Comparison of ENCODE assay signal across 23 cellular contexts in genomic region chr14:103881927-103882281, GRCh38. TPM values are rescaled to one million over a fixed set of nuclear protein-coding genes. Genes with fewer than 3 reads are reported as not detected.
DNase-seq lines count a peak whose midpoint lies in the region; ATAC-seq, FAIRE-seq and TF ChIP-seq lines count a peak whose summit lies in the region.
"Had no signal": no experiment of that assay in that cellular context is flagged by ENCODE, and none has a peak within 500 bp of the region (broad histone marks: within the 10 kb centered on the region; RNA-seq: fewer than 3 reads in every experiment).

No MANE protein-coding gene starts in this region.

- H3K27me3 Mint-ChIP-seq in activated naive CD4-positive, alpha-beta T cell treated with anti-CD3 and anti-CD28 coated beads for 36 hours (ENCODE audit: low read depth) = no peaks in the 10 kb centered on the region
- H3K27me3 Mint-ChIP-seq: activated CD4-positive, alpha-beta T cell treated with anti-CD3 and anti-CD28 coated beads, Interleukin-2, amount 10 ng/mL, durations not matched to agents 7 days and 5 days; CD4-positive, CD25-positive, alpha-beta regulatory T cell had no signal

- no peak overlapping the region for H2AK5ac ChIP-seq in mesendoderm (ENCODE audit: low read length)

- peak overlapping the region; percentile 96 for H3K27ac ChIP-seq in SJCRH30
- H3K27ac ChIP-seq in endothelial cell of umbilical vein (ENCODE audit: insufficient read depth, low read depth, low read length) = no peak overlapping the region
- peak overlapping the region; percentile 38 for H3K27ac ChIP-seq in muscle layer of colon (ENCODE audit: low read depth, low read length)
- peak overlapping the region; percentile 58 for H3K27ac ChIP-seq in stomach smooth muscle (ENCODE audit: low read length)
- no peak overlapping the region for H3K27ac ChIP-seq in mesendoderm (ENCODE audit: low read depth, low read length)
- H3K27ac ChIP-seq: ascending aorta, psoas muscle had no signal

- no peaks in the 10 kb centered on the region for H3K9me1 ChIP-seq in endothelial cell of umbilical vein (replicated peaks; ENCODE audit: control insufficient read depth, extremely low read depth, insufficient read depth, low read length)

- POLR2A ChIA-PET in endothelial cell of umbilical vein (lab: Charles Lee) = no interaction called here

- H3K27ac Mint-ChIP-seq in activated naive CD4-positive, alpha-beta T cell treated with anti-CD3 and anti-CD28 coated beads for 36 hours = no peak overlapping the region
- H3K27ac Mint-ChIP-seq: activated CD4-positive, alpha-beta T cell treated with anti-CD3 and anti-CD28 coated beads, Interleukin-2, amount 10 ng/mL, durations not matched to agents 7 days and 5 days; CD4-positive, CD25-positive, alpha-beta regulatory T cell; IgD-negative memory B cell; stimulated activated memory B cell treated with anti-CD40 and anti-IgM and Interleukin-4, amounts not matched to agents 10 μg/mL and 1 μg/mL and 100 μg/mL, for 72 hours had no signal

- TF ChIP-seq CTCF in endothelial cell of umbilical vein (IDR thresholded peaks at IDR 0.05; ENCODE audit: extremely low read depth in 1 of 2, insufficient read depth in 1 of 2, low read depth in 1 of 2, low read length in 2 of 2) = no peak

- no peak for FAIRE-seq in endothelial cell of umbilical vein (lab: Jason Lieb, UNC)
- FAIRE-seq: GM12892 had no signal

- H3K36me3 ChIP-seq in SJCRH30 (no peaks in the 10 kb centered on the region), endothelial cell of umbilical vein (ENCODE audit: control insufficient read depth in 2 of 2, extremely low read depth in 1 of 2, insufficient read depth in 2 of 2, low read length in 2 of 2) (no peaks in the 10 kb centered on the region), muscle layer of colon (ENCODE audit: insufficient read depth, low read length) (no peaks in the 10 kb centered on the region), stomach smooth muscle (ENCODE audit: control insufficient read depth in 2 of 2, insufficient read depth in 2 of 2, low read length in 2 of 2) (no peaks in the 10 kb centered on the region), mesendoderm (ENCODE audit: control insufficient read depth, insufficient read depth, low read length) (no peaks in the 10 kb centered on the region)
- H3K36me3 ChIP-seq: ascending aorta had no signal

- no peak overlapping the region for H2BK5ac ChIP-seq in mesendoderm (ENCODE audit: low read length)

- peak overlapping the region; percentile 73 for H2AFZ ChIP-seq in endothelial cell of umbilical vein (ENCODE audit: low read depth, low read length)

- H3K4me2 ChIP-seq in endothelial cell of umbilical vein (ENCODE audit: insufficient read depth, low read length) (peak overlapping the region; percentile 2), mesendoderm (ENCODE audit: low read length) (no peak overlapping the region)

- no peak overlapping the region for H3K18ac ChIP-seq in mesendoderm (ENCODE audit: low read length)

- no peak overlapping the region for H3K4me3 Mint-ChIP-seq in activated naive CD4-positive, alpha-beta T cell treated with anti-CD3 and anti-CD28 coated beads for 36 hours
- H3K4me3 Mint-ChIP-seq: activated CD4-positive, alpha-beta T cell treated with anti-CD3 and anti-CD28 coated beads, Interleukin-2, amount 10 ng/mL, durations not matched to agents 7 days and 5 days; CD4-positive, CD25-positive, alpha-beta regulatory T cell; stimulated activated memory B cell treated with anti-CD40 and anti-IgM and Interleukin-4, amounts not matched to agents 10 μg/mL and 1 μg/mL and 100 μg/mL, for 72 hours had no signal

- no peak overlapping the region for H3K56ac ChIP-seq in mesendoderm (ENCODE audit: low read length)

- H3K4me3 ChIP-seq in SJCRH30 = peak overlapping the region; percentile 48
- H3K4me3 ChIP-seq in endothelial cell of umbilical vein (replicated peaks in 1 of 3; ENCODE audit: insufficient read depth in 1 of 3, low read depth in 1 of 3, low read length in 3 of 3) = no peak overlapping the region
- no peak overlapping the region for H3K4me3 ChIP-seq in muscle layer of colon (ENCODE audit: low read depth in 1 of 2, low read length in 2 of 2)
- H3K4me3 ChIP-seq in stomach smooth muscle (ENCODE audit: low read length in 2 of 2) = no peak overlapping the region
- no peak overlapping the region for H3K4me3 ChIP-seq in mesendoderm (ENCODE audit: low read length)
- H3K4me3 ChIP-seq: ascending aorta, psoas muscle, testis had no signal

- intact Hi-C loops in endothelial cell of umbilical vein (cut with micrococcal nuclease) = loop anchor here (2.0 kb wide), 2 partner anchors 27 to 35 kb away; partner anchors contain the start of gene PPP1R13B
- intact Hi-C loops in activated naive CD4-positive, alpha-beta T cell treated with anti-CD3 and anti-CD28 coated beads for 36 hours (cut with micrococcal nuclease) = no loop called here

- H3K27me3 ChIP-seq in SJCRH30 (no peaks in the 10 kb centered on the region), endothelial cell of umbilical vein (ENCODE audit: control insufficient read depth in 2 of 2, insufficient read depth in 2 of 2, low read length in 2 of 2) (no peaks in the 10 kb centered on the region), muscle layer of colon (ENCODE audit: control insufficient read depth in 1 of 2, insufficient read depth in 2 of 2, low read length in 2 of 2) (peaks cover 0 to 3% of the 10 kb centered on the region in 2 donors), stomach smooth muscle (ENCODE audit: control insufficient read depth in 1 of 2, insufficient read depth in 2 of 2, low read length in 2 of 2) (no peaks in the 10 kb centered on the region), mesendoderm (ENCODE audit: insufficient read depth, low read length, poor library complexity) (no peaks in the 10 kb centered on the region)
- H3K27me3 ChIP-seq: ascending aorta, testis had no signal

- no CpG with 5 or more reads among the region's 11 CpGs for WGBS in mesendoderm (ENCODE audit: extremely low coverage, insufficient coverage, low lambda C conversion rate)

- TF ChIP-seq POLR2A in endothelial cell of umbilical vein (IDR thresholded peaks at IDR 0.05; ENCODE audit: low read depth, low read length) = no peak

- no peak overlapping the region for H4K5ac ChIP-seq in mesendoderm (ENCODE audit: low read length)

- peaks cover 43% of the 10 kb centered on the region for H3K4me1 ChIP-seq in SJCRH30
- H3K4me1 ChIP-seq in endothelial cell of umbilical vein (ENCODE audit: control insufficient read depth, extremely low read depth, insufficient read depth, low read length) = peaks cover 26% of the 10 kb centered on the region
- peaks cover 37% of the 10 kb centered on the region for H3K4me1 ChIP-seq in muscle layer of colon (ENCODE audit: insufficient read depth, low read length)
- peaks cover 38% of the 10 kb centered on the region for H3K4me1 ChIP-seq in stomach smooth muscle (ENCODE audit: control insufficient read depth, insufficient read depth, low read length)
- H3K4me1 ChIP-seq in mesendoderm (ENCODE audit: control insufficient read depth, low read depth, low read length) = peaks cover 5% of the 10 kb centered on the region

- H3K4ac ChIP-seq in mesendoderm (ENCODE audit: low read depth, low read length) = no peak overlapping the region

- no TSS peak for BruUV-seq in endothelial cell of umbilical vein (replicated peaks; lab: Mats Ljungman, UMichigan)

- H3K23ac ChIP-seq in mesendoderm (ENCODE audit: low read length) = no peak overlapping the region

- no peaks in the 10 kb centered on the region for H3K9me3 Mint-ChIP-seq in activated naive CD4-positive, alpha-beta T cell treated with anti-CD3 and anti-CD28 coated beads for 36 hours
- H3K9me3 Mint-ChIP-seq: activated CD4-positive, alpha-beta T cell treated with anti-CD3 and anti-CD28 coated beads, Interleukin-2, amount 10 ng/mL, durations not matched to agents 7 days and 5 days; CD4-positive, CD25-positive, alpha-beta regulatory T cell; IgD-negative memory B cell; stimulated activated memory B cell treated with anti-CD40 and anti-IgM and Interleukin-4, amounts not matched to agents 10 μg/mL and 1 μg/mL and 100 μg/mL, for 72 hours had no signal

- H4K20me1 ChIP-seq in endothelial cell of umbilical vein (replicated peaks; ENCODE audit: control insufficient read depth, extremely low read depth, insufficient read depth, low read length) = no peaks in the 10 kb centered on the region

- no peaks in the 10 kb centered on the region for H3K79me1 ChIP-seq in mesendoderm (ENCODE audit: low read length)

- no peaks in the 10 kb centered on the region for H3K9me3 ChIP-seq in SJCRH30 (replicated peaks)
- no peaks in the 10 kb centered on the region for H3K9me3 ChIP-seq in endothelial cell of umbilical vein (replicated peaks; ENCODE audit: control insufficient read depth, insufficient read depth, low read length)
- no peaks in the 10 kb centered on the region for H3K9me3 ChIP-seq in muscle layer of colon (ENCODE audit: low read length)
- no peaks in the 10 kb centered on the region for H3K9me3 ChIP-seq in stomach smooth muscle (ENCODE audit: control insufficient read depth in 2 of 2, low read length in 2 of 2)
- H3K9me3 ChIP-seq: ascending aorta, psoas muscle, testis had no signal

- H3K36me3 Mint-ChIP-seq in activated naive CD4-positive, alpha-beta T cell treated with anti-CD3 and anti-CD28 coated beads for 36 hours (ENCODE audit: low read depth) = no peaks in the 10 kb centered on the region
- H3K36me3 Mint-ChIP-seq: CD4-positive, CD25-positive, alpha-beta regulatory T cell; IgD-negative memory B cell; stimulated activated memory B cell treated with anti-CD40 and anti-IgM and Interleukin-4, amounts not matched to agents 10 μg/mL and 1 μg/mL and 100 μg/mL, for 72 hours had no signal

- DNase-seq in SJCRH30 (no peak), endothelial cell of umbilical vein (ENCODE audit: low read depth, low spot score) (no peak), foreskin melanocyte (no peak), mesendoderm (no peak)
- DNase-seq in activated naive CD4-positive, alpha-beta T cell treated with anti-CD3 and anti-CD28 coated beads for 36 hours = no peak
- DNase-seq: activated CD4-positive, alpha-beta T cell treated with anti-CD3 and anti-CD28 coated beads, Interleukin-2, amount 10 ng/mL, durations not matched to agents 7 days and 5 days; activated naive CD4-positive, alpha-beta T cell treated with anti-CD3 and anti-CD28 coated beads, Interleukin-2, amount 50 U/mL, for 16 hours; CD4-positive, CD25-positive, alpha-beta regulatory T cell; cerebellar nuclear complex; EL; NCI-H1105; NCI-H1930; stimulated activated CD4-positive, alpha-beta T cell treated with anti-CD3 and anti-CD28 coated beads, Interleukin-4, amount 100 ng/mL, for 1 hour had no signal

- H2BK120ac ChIP-seq in mesendoderm (ENCODE audit: low read depth, low read length) = no peak overlapping the region

- H3K4me1 Mint-ChIP-seq in activated naive CD4-positive, alpha-beta T cell treated with anti-CD3 and anti-CD28 coated beads for 36 hours (ENCODE audit: low read depth) = peaks cover 18% of the 10 kb centered on the region

- dilution Hi-C loops in endothelial cell of umbilical vein (cut with MboI; ENCODE audit: extremely low pct_ligation_motif_present, low sequenced_read_pairs) = no loop called here

- no peak overlapping the region for H4K8ac ChIP-seq in mesendoderm (ENCODE audit: low read depth, low read length)

- H3K9ac ChIP-seq in endothelial cell of umbilical vein (replicated peaks; ENCODE audit: extremely low read depth, insufficient read depth, low read length) (peak overlapping the region; percentile 0), muscle layer of colon (ENCODE audit: low read length) (no peak overlapping the region), stomach smooth muscle (ENCODE audit: low read length in 2 of 2) (no peak overlapping the region), mesendoderm (ENCODE audit: low read length) (no peak overlapping the region)

- no peaks in the 10 kb centered on the region for H3K79me2 ChIP-seq in endothelial cell of umbilical vein (ENCODE audit: control insufficient read depth, insufficient read depth, low read length)
- H3K79me2 ChIP-seq in mesendoderm (ENCODE audit: control insufficient read depth, insufficient read depth, low read length) = no peaks in the 10 kb centered on the region

- no peak overlapping the region for H2BK15ac ChIP-seq in mesendoderm (replicated peaks; ENCODE audit: low read depth)

- no peak for ATAC-seq in GM21576 (IDR thresholded peaks at IDR 0.05; ENCODE audit: unreplicated experiment)
- ATAC-seq: left colon; stimulated activated memory B cell treated with anti-CD40 and anti-IgM and Interleukin-4, amounts not matched to agents 10 μg/mL and 1 μg/mL and 100 μg/mL, for 72 hours had no signal

- CTCF ChIA-PET in endothelial cell of umbilical vein (lab: Charles Lee) = interaction anchor here (2.2 to 10.4 kb wide), 4 partner anchors 19 to 73 kb away, joined by 7 to 81 read pairs (median 12); no protein-coding TSS in a partner anchor
- CTCF ChIA-PET in activated naive CD4-positive, alpha-beta T cell treated with anti-CD3 and anti-CD28 coated beads for 36 hours (lab: Charles Lee) = no interaction called here

RNA-seq across cellular contexts. Expression of gene PPP1R13B, which starts 34.5 kb away (rescaled TPM):
- total RNA-seq in SJCRH30 (2014; rRNA removed; shearing (Covaris generic)) = 8.1 and 10.5 TPM in 2 replicates
- total RNA-seq in endothelial cell of umbilical vein = 29.3 and 30.0 TPM in 2 replicates
- polyA plus RNA-seq in endothelial cell of umbilical vein = 10.0 and 10.7 TPM in 2 replicates
- 7.4 and 7.7 TPM in 2 replicates for polyA plus RNA-seq in endothelial cell of umbilical vein (2011; cell fraction: cytosol; rRNA removed)
- polyA plus RNA-seq in endothelial cell of umbilical vein (2011; cell fraction: nucleus; rRNA removed) = 51.1 and 55.4 TPM in 2 replicates
- polyA plus RNA-seq in endothelial cell of umbilical vein (2012) = 10.0 and 12.4 TPM in 2 replicates
- 14.4 and 24.9 TPM in 2 replicates for polyA minus RNA-seq in endothelial cell of umbilical vein
- 4.2 TPM for polyA minus RNA-seq in endothelial cell of umbilical vein (2011; cell fraction: cytosol; rRNA and poly(A)+ RNA removed)
- 25.2 and 30.9 TPM in 2 replicates for polyA minus RNA-seq in endothelial cell of umbilical vein (2011; cell fraction: nucleus; rRNA and poly(A)+ RNA removed)
- 1 to 10 TPM; 8.0 to 8.6 TPM for total RNA-seq in activated naive CD4-positive, alpha-beta T cell treated with anti-CD3 and anti-CD28 coated beads for 36 hours
- 2.9 TPM for polyA plus RNA-seq in mesendoderm (2013, experiment 1 of 2)
- 3.3 TPM for polyA plus RNA-seq in mesendoderm (2013, experiment 2 of 2)

RNA-seq across cellular contexts. Expression of gene TDRD9, which starts 46.4 kb away (rescaled TPM):
- not detected in 2 replicates for total RNA-seq in SJCRH30 (2014; rRNA removed; shearing (Covaris generic))
- total RNA-seq in endothelial cell of umbilical vein = 0.83 and 1.4 TPM in 2 replicates
- 0.52 and 0.57 TPM in 2 replicates for polyA plus RNA-seq in endothelial cell of umbilical vein
- 0.27 and 0.31 TPM in 2 replicates for polyA plus RNA-seq in endothelial cell of umbilical vein (2011; cell fraction: cytosol; rRNA removed)
- 3.5 and 4.1 TPM in 2 replicates for polyA plus RNA-seq in endothelial cell of umbilical vein (2011; cell fraction: nucleus; rRNA removed)
- polyA plus RNA-seq in endothelial cell of umbilical vein (2012) = 0.37 TPM in 2 replicates
- 1.8 and 3.6 TPM in 2 replicates for polyA minus RNA-seq in endothelial cell of umbilical vein
- polyA minus RNA-seq in endothelial cell of umbilical vein (2011; cell fraction: cytosol; rRNA and poly(A)+ RNA removed) = 12.5 TPM
- polyA minus RNA-seq in endothelial cell of umbilical vein (2011; cell fraction: nucleus; rRNA and poly(A)+ RNA removed) = 0.53 and 1.0 TPM in 2 replicates
- total RNA-seq in activated naive CD4-positive, alpha-beta T cell treated with anti-CD3 and anti-CD28 coated beads for 36 hours = under 1 TPM in 1 of 2 experiments, not detected in 1; 0.10 TPM
- polyA plus RNA-seq in mesendoderm (2013, experiment 1 of 2) = 0.04 TPM
- not detected for polyA plus RNA-seq in mesendoderm (2013, experiment 2 of 2)

Comparison
In these comparisons a context has a peak if more than half of its experiments do, and no peak if none do; other contexts are left out.
1. H3K27ac ChIP-seq: peak in SJCRH30 (single experiment), muscle layer of colon (single experiment) and stomach smooth muscle (single experiment); none in endothelial cell of umbilical vein (single experiment) and mesendoderm (single experiment).